24 cellular contexts compared by ENCODE assay signal in the genomic region with DNA sequence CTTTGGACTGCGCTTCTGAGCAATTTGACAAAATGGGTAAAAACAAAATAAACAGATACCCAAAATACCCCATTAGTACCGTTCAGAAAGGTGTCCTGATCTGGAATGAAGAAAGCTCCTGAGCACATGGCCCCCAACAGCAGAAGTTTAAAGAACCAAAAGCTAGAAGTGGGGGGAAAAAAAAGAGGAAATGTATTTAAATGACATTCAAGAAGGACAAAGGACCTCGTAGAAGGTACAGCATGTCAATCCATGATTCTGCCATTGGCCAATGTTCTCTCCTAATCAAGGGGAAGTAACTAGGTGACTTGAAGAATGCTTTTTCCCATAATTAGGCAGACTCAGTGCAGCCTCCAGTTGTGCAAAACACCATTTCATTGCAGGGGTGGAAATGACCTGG.
DNase-seq lines count a peak whose midpoint lies in the region; ATAC-seq and TF ChIP-seq lines count a peak whose summit lies in the region.
"Had no signal": no experiment of that assay in that cellular context is flagged by ENCODE, and none has a peak within 500 bp of the region (broad histone marks: within the 10 kb centered on the region; RNA-seq: fewer than 3 reads in every experiment).

No MANE protein-coding gene starts in this region.

- no peak overlapping the region for H3K9ac ChIP-seq in BLaER1 treated with 17β-estradiol and CSF1 and Interleukin-3, amounts not matched to agents 10 nM and 100 nM
- H3K9ac ChIP-seq: GM23248, SK-N-SH had no signal

- peak overlapping the region in 7 of 11 experiments; percentile 1 to 25 (median 6); a peak in 4 of 22 replicates for H3K4me2 ChIP-seq in BLaER1 treated with 17β-estradiol and CSF1 and Interleukin-3, amounts not matched to agents 10 nM and 100 nM
- H3K4me2 ChIP-seq: SK-N-SH had no signal

- peaks cover 0 to 40% (median 0%) of the 10 kb centered on the region in 11 experiments; a peak in 3 of 22 replicates for H4K20me1 ChIP-seq in BLaER1 treated with 17β-estradiol and CSF1 and Interleukin-3, amounts not matched to agents 10 nM and 100 nM

- H3K9me3 ChIP-seq in BLaER1 treated with 17β-estradiol and CSF1 and Interleukin-3, amounts not matched to agents 10 nM and 100 nM (replicated peaks in 1 of 11) = no peaks in the 10 kb centered on the region; a peak in 2 of 22 replicates
- H3K9me3 ChIP-seq in CD8-positive, alpha-beta T cell (ENCODE audit: low read length) = no peaks in the 10 kb centered on the region
- H3K9me3 ChIP-seq: right lobe of liver, SK-N-SH had no signal

- H3K4me3 Mint-ChIP-seq in CD8-positive, alpha-beta T cell = no peak overlapping the region
- no peak overlapping the region for H3K4me3 Mint-ChIP-seq in activated naive CD8-positive, alpha-beta T cell treated with anti-CD3 and anti-CD28 coated beads for 36 hours
- H3K4me3 Mint-ChIP-seq in progenitor cell of endocrine pancreas (ENCODE audit: low read depth) = no peak overlapping the region
- H3K4me3 Mint-ChIP-seq: activated naive CD8-positive, alpha-beta T cell treated with anti-CD3 and anti-CD28 coated beads, Interleukin-2, amount 10 ng/mL, durations not matched to agents 7 days and 5 days; activated T-cell treated with anti-CD3 and anti-CD28 coated beads, Interleukin-2, amount 50 U/mL, for 72 hours; central memory CD8-positive, alpha-beta T cell; nephron had no signal

- peaks cover 71% of the 10 kb centered on the region for H3K4me1 Mint-ChIP-seq in CD8-positive, alpha-beta T cell (ENCODE audit: low read depth)
- peaks cover 74% of the 10 kb centered on the region for H3K4me1 Mint-ChIP-seq in activated naive CD8-positive, alpha-beta T cell treated with anti-CD3 and anti-CD28 coated beads for 36 hours
- peaks cover 32% of the 10 kb centered on the region for H3K4me1 Mint-ChIP-seq in progenitor cell of endocrine pancreas (ENCODE audit: low read depth)

- H3K27me3 Mint-ChIP-seq in CD8-positive, alpha-beta T cell (ENCODE audit: low read depth) = no peaks in the 10 kb centered on the region
- H3K27me3 Mint-ChIP-seq in activated naive CD8-positive, alpha-beta T cell treated with anti-CD3 and anti-CD28 coated beads for 36 hours = no peaks in the 10 kb centered on the region
- no peaks in the 10 kb centered on the region for H3K27me3 Mint-ChIP-seq in progenitor cell of endocrine pancreas
- H3K27me3 Mint-ChIP-seq: activated naive CD8-positive, alpha-beta T cell treated with anti-CD3 and anti-CD28 coated beads, Interleukin-2, amount 10 ng/mL, durations not matched to agents 7 days and 5 days; central memory CD8-positive, alpha-beta T cell had no signal

- peak overlapping the region in 7 of 11 experiments; percentile 9 to 48 (median 29); a peak in 10 of 22 replicates for H3K27ac ChIP-seq in BLaER1 treated with 17β-estradiol and CSF1 and Interleukin-3, amounts not matched to agents 10 nM and 100 nM
- H3K27ac ChIP-seq in CD8-positive, alpha-beta T cell (ENCODE audit: low read depth, low read length) = no peak overlapping the region
- H3K27ac ChIP-seq: GM23248, right lobe of liver had no signal

- CTCF ChIA-PET in CD8-positive, alpha-beta T cell (lab: Charles Lee) = interaction anchor here (1.0 to 1.6 kb wide), 5 partner anchors 15 to 130 kb away, joined by 3 to 5 read pairs (median 4); no protein-coding TSS in a partner anchor

- peak in 1 of 7 experiments; percentile 34 for DNase-seq in CD8-positive, alpha-beta T cell
- DNase-seq in NB4 (ENCODE audit: low read depth) (peak; percentile 61), ureter (ENCODE audit: low spot score) (no peak), progenitor cell of endocrine pancreas (ENCODE audit: low spot score, unreplicated experiment) (no peak)
- no peak for DNase-seq in activated naive CD8-positive, alpha-beta T cell treated with anti-CD3 and anti-CD28 coated beads for 36 hours
- DNase-seq: activated CD4-positive, CD25-positive, alpha-beta regulatory T cell; activated naive CD8-positive, alpha-beta T cell treated with anti-CD3 and anti-CD28 coated beads, Interleukin-2, amount 10 ng/mL, durations not matched to agents 7 days and 5 days; activated T-cell treated with anti-CD3 and anti-CD28 coated beads, Interleukin-2, amount 50 U/mL, for 72 hours; dermis blood vessel endothelial cell; GM23248; islet precursor cell; KG1; left ventricle myocardium superior; NCI-H1092; NCI-H187 treated with DMSO at 0.1 percent for 48 hours; NCI-H226; right lobe of liver; SK-N-SH; stimulated activated naive CD4-positive, alpha-beta T cell treated with Interleukin-2 at 50 U/mL for 16 hours; T1000 had no signal

- peaks cover 35 to 75% (median 61%) of the 10 kb centered on the region in 10 experiments for H3K4me1 ChIP-seq in BLaER1 treated with 17β-estradiol and CSF1 and Interleukin-3, amounts not matched to agents 10 nM and 100 nM
- peaks cover 54% of the 10 kb centered on the region for H3K4me1 ChIP-seq in CD8-positive, alpha-beta T cell (ENCODE audit: insufficient read depth, low read length)

- TF ChIP-seq CTCF in CD8-positive, alpha-beta T cell (IDR thresholded peaks at IDR 0.05) = no peak
- no peak for TF ChIP-seq CTCF in NB4 (IDR thresholded peaks at IDR 0.05; ENCODE audit: low read depth, low read length)
- no peak for TF ChIP-seq CTCF in progenitor cell of endocrine pancreas (IDR thresholded peaks at IDR 0.05; ENCODE audit: unreplicated experiment)

- peaks cover 49% of the 10 kb centered on the region for H3K36me3 Mint-ChIP-seq in CD8-positive, alpha-beta T cell
- H3K36me3 Mint-ChIP-seq in activated naive CD8-positive, alpha-beta T cell treated with anti-CD3 and anti-CD28 coated beads for 36 hours = peaks cover 43% of the 10 kb centered on the region
- H3K36me3 Mint-ChIP-seq in progenitor cell of endocrine pancreas (ENCODE audit: insufficient read depth) = peaks cover 29% of the 10 kb centered on the region

- H3K27me3 ChIP-seq in BLaER1 treated with 17β-estradiol and CSF1 and Interleukin-3, amounts not matched to agents 10 nM and 100 nM = no peaks in the 10 kb centered on the region
- H3K27me3 ChIP-seq in CD8-positive, alpha-beta T cell (ENCODE audit: insufficient read depth, low read length) = no peaks in the 10 kb centered on the region
- H3K27me3 ChIP-seq: right lobe of liver had no signal

- H3K9me3 Mint-ChIP-seq in CD8-positive, alpha-beta T cell = no peaks in the 10 kb centered on the region
- no peaks in the 10 kb centered on the region for H3K9me3 Mint-ChIP-seq in activated naive CD8-positive, alpha-beta T cell treated with anti-CD3 and anti-CD28 coated beads for 36 hours
- H3K9me3 Mint-ChIP-seq in progenitor cell of endocrine pancreas (ENCODE audit: low read depth) = no peaks in the 10 kb centered on the region
- H3K9me3 Mint-ChIP-seq: activated naive CD8-positive, alpha-beta T cell treated with anti-CD3 and anti-CD28 coated beads, Interleukin-2, amount 10 ng/mL, durations not matched to agents 7 days and 5 days; activated T-cell treated with anti-CD3 and anti-CD28 coated beads, Interleukin-2, amount 50 U/mL, for 72 hours; central memory CD8-positive, alpha-beta T cell; nephron had no signal

- H3K36me3 ChIP-seq in BLaER1 treated with 17β-estradiol and CSF1 and Interleukin-3, amounts not matched to agents 10 nM and 100 nM = peaks cover 55 to 71% (median 59%) of the 10 kb centered on the region in 11 experiments
- peaks cover 27% of the 10 kb centered on the region for H3K36me3 ChIP-seq in CD8-positive, alpha-beta T cell (ENCODE audit: insufficient read depth, low read length)

- POLR2A ChIA-PET in CD8-positive, alpha-beta T cell (lab: Charles Lee) = interaction anchor here (0.9 to 2.5 kb wide), 6 partner anchors 8 to 51 kb away, joined by 3 to 7 read pairs (median 3); no protein-coding TSS in a partner anchor

- H3K27ac Mint-ChIP-seq in CD8-positive, alpha-beta T cell = peak overlapping the region; percentile 89
- peak overlapping the region; percentile 73 for H3K27ac Mint-ChIP-seq in activated naive CD8-positive, alpha-beta T cell treated with anti-CD3 and anti-CD28 coated beads for 36 hours
- no peak overlapping the region for H3K27ac Mint-ChIP-seq in progenitor cell of endocrine pancreas

- ATAC-seq in CD8-positive, alpha-beta T cell = no peak
- ATAC-seq in HG03354 (IDR thresholded peaks at IDR 0.05; ENCODE audit: poor library complexity, severe bottlenecking, unreplicated experiment) = no peak
- ATAC-seq: activated T-cell treated with anti-CD3 and anti-CD28 coated beads, Interleukin-2, amount 50 U/mL, for 72 hours; left ventricle myocardium superior; right lobe of liver had no signal

- H3K4me3 ChIP-seq in BLaER1 treated with 17β-estradiol and CSF1 and Interleukin-3, amounts not matched to agents 10 nM and 100 nM = no peak overlapping the region
- peak overlapping the region; percentile 8 for H3K4me3 ChIP-seq in CD8-positive, alpha-beta T cell (ENCODE audit: low read depth, low read length)
- H3K4me3 ChIP-seq in NB4 (ENCODE audit: low read depth, low read length) = no peak overlapping the region
- H3K4me3 ChIP-seq: GM23248, right lobe of liver had no signal

- TF ChIP-seq POLR2A in NB4 (IDR thresholded peaks at IDR 0.05; ENCODE audit: extremely low read depth, insufficient read length) = no peak

- intact Hi-C loops in CD8-positive, alpha-beta T cell (cut with DNase I, micrococcal nuclease) = no loop called here
